ENCODE assay signal across 16 cellular contexts in the genomic region with DNA sequence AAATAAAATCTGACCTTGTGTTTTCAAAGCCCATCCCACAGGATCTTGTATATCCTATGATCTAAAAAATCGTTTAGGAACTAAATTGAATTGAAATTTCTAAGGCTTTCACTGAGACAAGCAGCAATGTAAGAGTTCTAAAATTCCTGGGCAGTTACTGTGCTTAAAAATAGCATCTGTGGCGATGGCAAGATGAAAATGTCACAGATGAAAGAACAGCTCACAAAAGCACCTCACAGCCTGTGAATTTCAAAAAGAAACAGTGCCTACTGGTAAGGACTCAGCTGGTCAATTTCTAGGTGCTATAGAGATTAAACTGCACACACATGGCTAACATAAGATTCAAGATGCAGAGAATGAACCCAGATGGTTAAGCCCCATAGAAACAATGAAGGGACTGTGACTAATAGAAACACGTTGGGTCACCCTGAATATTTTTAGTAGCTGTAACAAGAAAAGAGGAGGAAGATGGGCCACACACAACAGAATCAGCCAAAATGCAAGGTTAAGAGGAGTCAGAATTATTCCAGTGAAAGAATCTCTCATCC. TPM values are rescaled to one million over a fixed set of nuclear protein-coding genes. Genes with fewer than 3 reads are reported as not detected.
DNase-seq lines count a peak whose midpoint lies in the region; ATAC-seq, FAIRE-seq and TF ChIP-seq lines count a peak whose summit lies in the region.
"Had no signal": no experiment of that assay in that cellular context is flagged by ENCODE, and none has a peak within 500 bp of the region (broad histone marks: within the 10 kb centered on the region; RNA-seq: fewer than 3 reads in every experiment).

No MANE protein-coding gene starts in this region.

- H3K4me3 Mint-ChIP-seq in GM23338 (no peak overlapping the region), astrocyte (ENCODE audit: unreplicated experiment) (no peak overlapping the region)
- H3K4me3 Mint-ChIP-seq in natural killer cell treated with Interleukin-12 subunit alpha and Interleukin-12 subunit beta and Interleukin-15 and Interleukin-18, amount 100 ng/mL, for 72 hours = peak overlapping the region; percentile 85

- H3K36me3 Mint-ChIP-seq in GM23338 (ENCODE audit: low read depth) (no peaks in the 10 kb centered on the region), astrocyte (ENCODE audit: low read depth, unreplicated experiment) (no peaks in the 10 kb centered on the region)
- peaks cover 11% of the 10 kb centered on the region for H3K36me3 Mint-ChIP-seq in natural killer cell treated with Interleukin-12 subunit alpha and Interleukin-12 subunit beta and Interleukin-15 and Interleukin-18, amount 100 ng/mL, for 72 hours

- FAIRE-seq in astrocyte (lab: Jason Lieb, UNC) = no peak

- H3K27ac Mint-ChIP-seq in GM23338 = no peak overlapping the region
- no peak overlapping the region for H3K27ac Mint-ChIP-seq in astrocyte (ENCODE audit: unreplicated experiment)
- H3K27ac Mint-ChIP-seq in natural killer cell treated with Interleukin-12 subunit alpha and Interleukin-12 subunit beta and Interleukin-15 and Interleukin-18, amount 100 ng/mL, for 72 hours = peak overlapping the region; percentile 76 to 85

- peak overlapping the region in 1 of 10 experiments; percentile 48; a peak in 1 of 20 replicates for H3K4me3 ChIP-seq in BLaER1 treated with 17β-estradiol and CSF1 and Interleukin-3, amounts not matched to agents 10 nM and 100 nM
- H3K4me3 ChIP-seq in GM23338 (no peak overlapping the region), astrocyte (ENCODE audit: insufficient read depth, low read depth, low read length) (no peak overlapping the region), mucosa of descending colon (no peak overlapping the region)

- H3K79me2 ChIP-seq in GM23338 (replicated peaks; ENCODE audit: insufficient read depth) (no peaks in the 10 kb centered on the region), astrocyte (ENCODE audit: insufficient read depth, low read length) (no peaks in the 10 kb centered on the region)

- peak overlapping the region in 3 of 11 experiments; percentile 25 to 58 (median 29); a peak in 2 of 22 replicates for H3K27ac ChIP-seq in BLaER1 treated with 17β-estradiol and CSF1 and Interleukin-3, amounts not matched to agents 10 nM and 100 nM
- H3K27ac ChIP-seq in GM23338 (ENCODE audit: low read depth) (no peak overlapping the region), astrocyte (ENCODE audit: low read depth, low read length) (no peak overlapping the region)
- H3K27ac ChIP-seq: RWPE1 had no signal

- peaks cover 2% of the 10 kb centered on the region; the same call in 1 of the 2 replicates for H3K9me2 ChIP-seq in GM23338 (ENCODE audit: insufficient read depth)

- no peaks in the 10 kb centered on the region for H4K20me1 ChIP-seq in BLaER1 treated with 17β-estradiol and CSF1 and Interleukin-3, amounts not matched to agents 10 nM and 100 nM
- H4K20me1 ChIP-seq in GM23338 (replicated peaks; ENCODE audit: insufficient read depth) (no peaks in the 10 kb centered on the region), astrocyte (ENCODE audit: insufficient read depth, low read length) (no peaks in the 10 kb centered on the region)

- ATAC-seq in GM23338 (no peak), HG03039 (IDR thresholded peaks at IDR 0.05; ENCODE audit: unreplicated experiment) (no peak), mucosa of descending colon (no peak)
- ATAC-seq in natural killer cell treated with Interleukin-12 subunit alpha and Interleukin-12 subunit beta and Interleukin-15 and Interleukin-18, amount 100 ng/mL, for 72 hours = no peak

- H3K9me3 ChIP-seq in BLaER1 treated with 17β-estradiol and CSF1 and Interleukin-3, amounts not matched to agents 10 nM and 100 nM (replicated peaks in 1 of 11) = 0 out of 22 replicates have a peak, but pooled peaks cover 0 to 3% (median 0%) of the 10 kb centered on the region in 11 experiments
- no peaks in the 10 kb centered on the region for H3K9me3 ChIP-seq in astrocyte (ENCODE audit: insufficient read depth, low read depth, low read length)
- H3K9me3 ChIP-seq in mucosa of descending colon = no peaks in the 10 kb centered on the region

- no peaks in the 10 kb centered on the region for H3K36me3 ChIP-seq in BLaER1 treated with 17β-estradiol and CSF1 and Interleukin-3, amounts not matched to agents 10 nM and 100 nM
- H3K36me3 ChIP-seq in GM23338 (ENCODE audit: insufficient read depth) (no peaks in the 10 kb centered on the region), astrocyte (ENCODE audit: insufficient read depth, low read length) (no peaks in the 10 kb centered on the region), mucosa of descending colon (ENCODE audit: low read depth) (no peaks in the 10 kb centered on the region)

- no peaks in the 10 kb centered on the region for H3K27me3 Mint-ChIP-seq in GM23338 (ENCODE audit: insufficient read depth, low read depth, poor library complexity)
- H3K27me3 Mint-ChIP-seq in astrocyte (ENCODE audit: low read depth, unreplicated experiment) = no peaks in the 10 kb centered on the region
- no peaks in the 10 kb centered on the region for H3K27me3 Mint-ChIP-seq in natural killer cell treated with Interleukin-12 subunit alpha and Interleukin-12 subunit beta and Interleukin-15 and Interleukin-18, amount 100 ng/mL, for 72 hours
- H3K27me3 Mint-ChIP-seq: dendritic cell treated with granulocyte-macrophage colony-stimulating factor and Interleukin-4, amounts not matched to agents 40 ng/mL and 50 ng/mL, for 4 days had no signal

- no peaks in the 10 kb centered on the region for H3F3A ChIP-seq in GM23338 (replicated peaks; ENCODE audit: low read depth)

- H3K9me3 Mint-ChIP-seq in GM23338 (no peaks in the 10 kb centered on the region), astrocyte (ENCODE audit: unreplicated experiment) (peaks cover 3% of the 10 kb centered on the region)
- H3K9me3 Mint-ChIP-seq in natural killer cell treated with Interleukin-12 subunit alpha and Interleukin-12 subunit beta and Interleukin-15 and Interleukin-18, amount 100 ng/mL, for 72 hours = peaks cover 6% of the 10 kb centered on the region
- H3K9me3 Mint-ChIP-seq: dendritic cell treated with granulocyte-macrophage colony-stimulating factor and Interleukin-4, amounts not matched to agents 40 ng/mL and 50 ng/mL, for 4 days had no signal

- H3K4me1 Mint-ChIP-seq in GM23338 (no peaks in the 10 kb centered on the region; the same call in 1 of the 3 replicates), astrocyte (ENCODE audit: low read depth, unreplicated experiment) (peaks cover 25% of the 10 kb centered on the region)
- peaks cover 51 to 60% of the 10 kb centered on the region in 2 donors for H3K4me1 Mint-ChIP-seq in natural killer cell treated with Interleukin-12 subunit alpha and Interleukin-12 subunit beta and Interleukin-15 and Interleukin-18, amount 100 ng/mL, for 72 hours (ENCODE audit: low read depth in 2 of 2)

- peak overlapping the region; percentile 71 to 93 (median 83); a peak in 20 of 22 replicates for H3K4me2 ChIP-seq in BLaER1 treated with 17β-estradiol and CSF1 and Interleukin-3, amounts not matched to agents 10 nM and 100 nM
- H3K4me2 ChIP-seq in GM23338 = no peak overlapping the region
- H3K4me2 ChIP-seq in astrocyte (ENCODE audit: low read length) = peak overlapping the region; percentile 50

- no peak for DNase-seq in GM23338 (ENCODE audit: low spot score)
- DNase-seq in astrocyte (ENCODE audit: low read depth) = peak; percentile 52
- DNase-seq in natural killer cell treated with Interleukin-12 subunit alpha and Interleukin-12 subunit beta and Interleukin-15 and Interleukin-18, amount 100 ng/mL, for 72 hours (ENCODE audit: low spot score) = no peak
- no peak for DNase-seq in midbrain (lab: John Stamatoyannopoulos, UW)
- no peak for DNase-seq in stimulated activated CD4-positive, alpha-beta T cell treated with anti-CD3 and anti-CD28 coated beads, Interleukin-2, amount 100 ng/mL, for 48 hours
- DNase-seq in mucosa of descending colon = no peak
- DNase-seq: activated gamma-delta T cell, DMS153, NCI-H2081 treated with DMSO at 0.1 percent for 48 hours had no signal

- H3K9ac ChIP-seq in BLaER1 treated with 17β-estradiol and CSF1 and Interleukin-3, amounts not matched to agents 10 nM and 100 nM = peak overlapping the region in 2 of 11 experiments; percentile 29 to 64; a peak in 1 of 22 replicates
- peak overlapping the region; percentile 8 for H3K9ac ChIP-seq in astrocyte (ENCODE audit: low read length)

- H3K4me1 ChIP-seq in BLaER1 treated with 17β-estradiol and CSF1 and Interleukin-3, amounts not matched to agents 10 nM and 100 nM = peaks cover 24 to 45% (median 34%) of the 10 kb centered on the region in 10 experiments
- H3K4me1 ChIP-seq in GM23338 (ENCODE audit: insufficient read depth) (no peaks in the 10 kb centered on the region), astrocyte (ENCODE audit: insufficient read depth, low read length) (peaks cover 32% of the 10 kb centered on the region), mucosa of descending colon (ENCODE audit: low read depth) (peaks cover 9% of the 10 kb centered on the region)

- H2AFZ ChIP-seq in GM23338 (peak overlapping the region; percentile 69; the same call in 1 of the 2 replicates), astrocyte (ENCODE audit: low read depth, low read length) (no peak overlapping the region)

- H3K27me3 ChIP-seq in BLaER1 treated with 17β-estradiol and CSF1 and Interleukin-3, amounts not matched to agents 10 nM and 100 nM = no peaks in the 10 kb centered on the region
- H3K27me3 ChIP-seq in GM23338 (ENCODE audit: insufficient read depth) = no peaks in the 10 kb centered on the region
- H3K27me3 ChIP-seq in astrocyte (ENCODE audit: insufficient read depth, low read length) = no peaks in the 10 kb centered on the region

- intact Hi-C loops in mucosa of descending colon (cut with DNase I, micrococcal nuclease) = no loop called here

- no peak for TF ChIP-seq CTCF in GM23338 (conservative IDR thresholded peaks at IDR 0.05; ENCODE audit: low read depth in 2 of 2)
- TF ChIP-seq CTCF in astrocyte (IDR thresholded peaks at IDR 0.05; ENCODE audit: insufficient read depth, low read depth, low read length) = no peak
- TF ChIP-seq CTCF in mucosa of descending colon (IDR thresholded peaks at IDR 0.05) = no peak

TF ChIP-seq in GM23338, 12 proteins besides CTCF, POLR2A, EP300 and RAD21 (continues in another document):
- no peak for TF ChIP-seq ZNF114 (CRISPR knock-in tag; IDR thresholded peaks at IDR 0.05)
- TF ChIP-seq POLR2AphosphoS5 (IDR thresholded peaks at IDR 0.05; ENCODE audit: low read depth) = no peak
- TF ChIP-seq EZH2phosphoT487 (IDR thresholded peaks at IDR 0.05; ENCODE audit: unreplicated experiment) = no peak
- TF ChIP-seq NANOG (IDR thresholded peaks at IDR 0.05; ENCODE audit: borderline replicate concordance) = no peak

RNA-seq across cellular contexts. Expression of gene IL26, which starts 12.0 kb away (rescaled TPM):
- not detected in 2 replicates for total RNA-seq in GM23338 (2014; rRNA removed; shearing (Covaris generic))
- polyA plus RNA-seq in GM23338 (2016; fragmentation: Nextera tagmentation; extraction: Ambion mirVana) = not detected in 2 replicates
- total RNA-seq in astrocyte = not detected in 2 replicates
- 10 to 100 TPM; 10.0 to 19.1 TPM for total RNA-seq in natural killer cell treated with Interleukin-12 subunit alpha and Interleukin-12 subunit beta and Interleukin-15 and Interleukin-18, amount 100 ng/mL, for 72 hours
- total RNA-seq in mucosa of descending colon = not detected
- total RNA-seq: lower leg skin, renal cortical epithelial cell, ureter had no signal

RNA-seq across cellular contexts. Expression of gene IL22, which starts 15.8 kb away (rescaled TPM):
- total RNA-seq in GM23338 (2014; rRNA removed; shearing (Covaris generic)) = not detected in 2 replicates
- not detected in 2 replicates for polyA plus RNA-seq in GM23338 (2016; fragmentation: Nextera tagmentation; extraction: Ambion mirVana)
- not detected in 2 replicates for total RNA-seq in astrocyte
- total RNA-seq in natural killer cell treated with Interleukin-12 subunit alpha and Interleukin-12 subunit beta and Interleukin-15 and Interleukin-18, amount 100 ng/mL, for 72 hours = 1 to 10 TPM; 1.0 to 3.4 TPM
- not detected for total RNA-seq in mucosa of descending colon
- total RNA-seq: lower leg skin, renal cortical epithelial cell, ureter had no signal

Comparison
In these comparisons a context has a peak if more than half of its experiments do, and no peak if none do; other contexts are left out.
1. H3K27ac Mint-ChIP-seq: peak in natural killer cell treated with Interleukin-12 subunit alpha and Interleukin-12 subunit beta and Interleukin-15 and Interleukin-18, amount 100 ng/mL, for 72 hours (2 of 2); none in GM23338 (single experiment) and astrocyte (single experiment).
2. RNA of gene IL26, which starts 12.0 kb away (total RNA-seq): 10.0 to 19.1 TPM in natural killer cell treated with Interleukin-12 subunit alpha and Interleukin-12 subunit beta and Interleukin-15 and Interleukin-18, amount 100 ng/mL, for 72 hours; not detected in GM23338, not detected in astrocyte and not detected in mucosa of descending colon; every median in the first group is over 10 times any median in the second.